ENCODE assay signal across 16 cellular contexts in genomic region chr3:124648551-124648950, GRCh38.
"Had no signal": no experiment of that assay in that cellular context is flagged by ENCODE, and none has a peak within 500 bp of the region (broad histone marks: within the 10 kb centered on the region; RNA-seq: fewer than 3 reads in every experiment).

No MANE protein-coding gene starts in this region.

- FAIRE-seq: pancreas had no signal

- H3K36me3 ChIP-seq: colonic mucosa had no signal

- H3K27me3 ChIP-seq: adrenal gland, colonic mucosa, gastroesophageal sphincter, hepatocyte, pancreas, stomach had no signal

- H3K9me3 ChIP-seq: adrenal gland, colonic mucosa, gastroesophageal sphincter, lower lobe of right lung, pancreas, stomach, thoracic aorta had no signal

- H3K27ac ChIP-seq: adrenal gland, colonic mucosa, epithelial cell of prostate, gastroesophageal sphincter, hepatocyte, lower lobe of right lung, pancreas, stomach, thoracic aorta had no signal

- H3K4me3 ChIP-seq: adrenal gland, colonic mucosa, gastroesophageal sphincter, hepatocyte, lower lobe of right lung, pancreas, stomach, thoracic aorta had no signal

- ATAC-seq: gastroesophageal sphincter, lower lobe of right lung, pancreas had no signal

- DNase-seq: activated CD4-positive, alpha-beta T cell treated with anti-CD3 and anti-CD28 coated beads, Interleukin-2, amount 10 ng/mL, durations not matched to agents 7 days and 5 days; activated CD8-positive, alpha-beta memory T cell treated with anti-CD3 and anti-CD28 coated beads for 24 hours; activated naive CD4-positive, alpha-beta T cell treated with anti-CD3 and anti-CD28 coated beads, Interleukin-2, amount 50 U/mL, for 16 hours; adrenal gland; caudate nucleus; colonic mucosa; effector CD8-positive, alpha-beta T cell; lower lobe of right lung; midbrain; pancreas; stimulated activated CD4-positive, alpha-beta T cell treated with anti-CD3 and anti-CD28 coated beads, Interleukin-2, amount 100 ng/mL, for 48 hours; stomach had no signal

- H3K4me1 ChIP-seq: adrenal gland, colonic mucosa, gastroesophageal sphincter, lower lobe of right lung, pancreas had no signal
